In genomic region chr17:45060824-45061605, GRCh38 we compare ENCODE assay signal across 8 cellular contexts. TPM values are rescaled to one million over a fixed set of nuclear protein-coding genes. Genes with fewer than 3 reads are reported as not detected.
DNase-seq lines count a peak whose midpoint lies in the region; ATAC-seq and TF ChIP-seq lines count a peak whose summit lies in the region.

Gene NMT1, plus strand, starts transcription at chr17:45061317. Its CDS starts 13 bp downstream, at chr17:45061330.

- intact Hi-C loops in PC-3 (cut with micrococcal nuclease) (loop anchor here (1.0 to 5.0 kb wide), 3 partner anchors 10 to 71 kb away; partner anchors contain the start of genes DCAKD and PLCD3), mucosa of descending colon (cut with DNase I, micrococcal nuclease) (no loop called here)

- CTCF ChIA-PET in PC-3 (lab: Charles Lee) = interaction anchor here (0.5 to 1.6 kb wide), 4 partner anchors 35 to 151 kb away, joined by 3 to 8 read pairs (median 4); partner anchors contain the start of gene ACBD4

- no peaks in the 10 kb centered on the region for H3F3A ChIP-seq in PC-3 (ENCODE audit: low read length, unreplicated experiment)

- H3K36me3 ChIP-seq in PC-3 (ENCODE audit: low read depth, low read length) = no peaks in the 10 kb centered on the region
- H3K36me3 ChIP-seq in mucosa of descending colon (ENCODE audit: low read depth) = no peaks in the 10 kb centered on the region

- TF ChIP-seq RAD21 in Ishikawa (IDR thresholded peaks at IDR 0.05; ENCODE audit: low read depth) = no peak

- BruUV-seq in PC-3 (replicated peaks; lab: Mats Ljungman, UMichigan) = no TSS peak

- H3K79me2 ChIP-seq in PC-3 (ENCODE audit: low read length) = peaks cover 67% of the 10 kb centered on the region

- H3K9me3 ChIP-seq in PC-3 (ENCODE audit: low read length) (no peaks in the 10 kb centered on the region), mucosa of descending colon (no peaks in the 10 kb centered on the region)

- no peaks in the 10 kb centered on the region for H4K20me1 ChIP-seq in PC-3 (ENCODE audit: low read length)

- H2AFZ ChIP-seq in PC-3 (ENCODE audit: low read length) = peak within 1 kb of the TSS; percentile 88

- H3K4me1 ChIP-seq in PC-3 (ENCODE audit: insufficient read depth, low read length) = peaks cover 26% of the 10 kb centered on the region
- H3K4me1 ChIP-seq in mucosa of descending colon (ENCODE audit: low read depth) = peaks cover 54% of the 10 kb centered on the region

- ATAC-seq in GM21576 (IDR thresholded peaks at IDR 0.05; ENCODE audit: unreplicated experiment) (peak; percentile 86), PC-3 (peak; percentile 90), mucosa of descending colon (peak; percentile 94)

- POLR2A ChIA-PET in PC-3 (lab: Charles Lee; ENCODE audit: unreplicated experiment) = interaction anchor here (0.6 to 1.3 kb wide), 13 partner anchors 9 to 984 kb away, joined by 3 to 19 read pairs (median 3); no protein-coding TSS in a partner anchor

- no peak; the same call in 1 of the 2 replicates for TF ChIP-seq EP300 in Ishikawa (IDR thresholded peaks at IDR 0.05; ENCODE audit: borderline replicate concordance)

- TF ChIP-seq CTCF in PC-3 (conservative IDR thresholded peaks at IDR 0.05; ENCODE audit: low read depth, low read length) = no peak
- no peak for TF ChIP-seq CTCF in mucosa of descending colon (IDR thresholded peaks at IDR 0.05)

- H3K9me2 ChIP-seq in PC-3 (replicated peaks; ENCODE audit: low read length) = no peaks in the 10 kb centered on the region

- no peaks in the 10 kb centered on the region for H3K27me3 ChIP-seq in PC-3 (ENCODE audit: low read length)

- H3K4me2 ChIP-seq in PC-3 (ENCODE audit: low read length) = peak within 1 kb of the TSS; percentile 92

- H3K4me3 ChIP-seq in PC-3 (ENCODE audit: low read length) (peak within 1 kb of the TSS; percentile 82), mucosa of descending colon (peak within 1 kb of the TSS; percentile 56)

- peak within 1 kb of the TSS; percentile 88 for H3K9ac ChIP-seq in PC-3 (ENCODE audit: low read length)

- peak within 1 kb of the TSS; percentile 75 for H3K27ac ChIP-seq in PC-3 (ENCODE audit: low read length)
- peak within 1 kb of the TSS; percentile 71 for H3K27ac ChIP-seq in epithelial cell of prostate

- DNase-seq in DMS114 treated with DMSO at 0.1 percent for 48 hours (lab: John Stamatoyannopoulos, UW; ENCODE audit: unreplicated experiment) (peak; percentile 99), PC-3 (peak; percentile 100), activated T-cell treated with anti-CD3 and anti-CD28 coated beads for 48 hours (ENCODE audit: low read depth) (peak; percentile 92), epithelial cell of prostate (ENCODE audit: low read depth, low spot score) (peak; percentile 92), mucosa of descending colon (peak; percentile 94 to 98 (median 97))
- DNase-seq in stimulated activated CD8-positive, alpha-beta memory T cell treated with anti-CD3 and anti-CD28 coated beads, Interleukin-4, amount 100 ng/mL, for 24 hours (ENCODE audit: low read depth) = peak; percentile 91

TF ChIP-seq in Ishikawa, 13 proteins besides CTCF, POLR2A, EP300 and RAD21:
- peak; percentile 46; the same call in 1 of the 2 replicates for TF ChIP-seq NFIC (IDR thresholded peaks at IDR 0.05)
- peak; percentile 77 for TF ChIP-seq CEBPB (IDR thresholded peaks at IDR 0.05)
- peak; percentile 98 for TF ChIP-seq YY1 (IDR thresholded peaks at IDR 0.05; ENCODE audit: low read depth)
- TF ChIP-seq TCF12 (IDR thresholded peaks at IDR 0.05; ENCODE audit: low read depth) = peak; percentile 37; the same call in 1 of the 2 replicates
- peak; percentile 89 for TF ChIP-seq ZBTB7A (IDR thresholded peaks at IDR 0.05; ENCODE audit: low read depth)
- no peak for TF ChIP-seq EGR1 (IDR thresholded peaks at IDR 0.05)
- 0 out of 2 replicates have a peak, but pooled peaks have one; percentile 9 for TF ChIP-seq TEAD4 (IDR thresholded peaks at IDR 0.05)
- peak; percentile 99 for TF ChIP-seq TAF1 (IDR thresholded peaks at IDR 0.05; ENCODE audit: low read depth)
- peak; percentile 36; the same call in 1 of the 2 replicates for TF ChIP-seq CREB1 (IDR thresholded peaks at IDR 0.05; ENCODE audit: low read depth)
- no peak for TF ChIP-seq REST (IDR thresholded peaks at IDR 0.05; ENCODE audit: low read depth)
- peak; percentile 25; the same call in 1 of the 2 replicates for TF ChIP-seq MAX (IDR thresholded peaks at IDR 0.05)
- no peak for TF ChIP-seq FOXM1 (IDR thresholded peaks at IDR 0.05; ENCODE audit: borderline replicate concordance, low read depth)
- TF ChIP-seq USF1 (IDR thresholded peaks at IDR 0.05) = peak; percentile 47

RNA-seq across cellular contexts. Expression of gene NMT1, which starts in this region (rescaled TPM):
- 99.2 and 117 TPM in 2 replicates for total RNA-seq in PC-3 (2014; rRNA removed)
- total RNA-seq in mucosa of descending colon = 10 to 100 TPM; 47.0 to 94.0 (median 76.1) TPM

Comparison
In these comparisons a context has a peak if more than half of its experiments do, and no peak if none do; other contexts are left out.
1. Peak in every context shown above with its lines: DNase-seq, ATAC-seq, H3K4me3 ChIP-seq and H3K27ac ChIP-seq.